9 cellular contexts compared by ENCODE assay signal in the genomic region with DNA sequence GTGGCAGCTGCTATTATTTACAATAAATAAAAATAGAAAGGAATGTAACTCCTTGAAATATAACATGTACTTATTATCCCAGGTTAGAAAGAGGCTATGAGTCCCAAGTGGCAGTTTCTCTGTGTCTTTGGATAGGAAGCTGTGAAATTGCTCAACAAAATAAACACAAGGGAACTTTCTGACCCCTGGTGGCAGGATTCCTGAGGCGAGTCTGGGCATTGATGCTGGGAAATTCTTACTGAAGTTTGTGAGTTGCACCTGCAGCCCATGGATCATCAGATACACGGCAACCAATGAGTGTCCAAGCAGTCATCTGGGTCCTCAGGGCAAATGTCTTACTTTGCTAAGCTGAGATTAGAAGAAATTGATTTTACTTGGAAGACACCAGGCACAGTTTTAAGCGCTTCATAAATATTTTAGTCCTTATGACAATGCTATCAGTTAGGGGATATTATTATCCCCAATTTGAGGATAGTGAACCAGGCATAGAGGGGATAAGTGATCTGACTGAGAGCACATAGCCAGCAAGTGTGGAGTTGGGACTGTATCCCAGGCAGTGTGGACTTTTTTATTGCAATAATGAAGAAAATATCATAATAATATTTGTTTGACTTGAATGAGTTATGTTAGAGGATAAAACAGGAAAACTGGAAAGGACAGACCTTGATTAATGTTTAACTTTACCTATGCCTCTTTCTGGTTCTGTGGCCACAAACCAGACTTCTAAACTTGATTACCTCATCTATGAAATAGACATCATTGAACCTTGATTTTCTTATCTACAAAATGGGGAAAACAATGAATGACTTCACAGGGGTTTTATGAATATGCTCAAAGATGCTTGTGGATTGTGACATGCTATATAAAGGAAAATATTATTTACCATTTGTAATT.
DNase-seq lines count a peak whose midpoint lies in the region; ATAC-seq and TF ChIP-seq lines count a peak whose summit lies in the region.
"Had no signal": no experiment of that assay in that cellular context is flagged by ENCODE, and none has a peak within 500 bp of the region (broad histone marks: within the 10 kb centered on the region; RNA-seq: fewer than 3 reads in every experiment).

No MANE protein-coding gene starts in this region.

- H3K4me3 ChIP-seq in aorta (ENCODE audit: low read length in 2 of 2) = no peak overlapping the region

- CTCF ChIA-PET in WTC11 (lab: Charles Lee) = interaction anchor here (0.7 to 3.0 kb wide), 8 partner anchors 8 to 404 kb away, joined by 3 to 33 read pairs (median 3); no protein-coding TSS in a partner anchor
- CTCF ChIA-PET in T-cell (lab: Charles Lee) = no interaction called here

- peak; percentile 3 for DNase-seq in COLO829 (ENCODE audit: low spot score)
- peak; percentile 43 for DNase-seq in HT1080 (ENCODE audit: low read depth)
- DNase-seq in WTC11 (ENCODE audit: low spot score) = peak; percentile 62
- DNase-seq in iPS-NIHi7 (ENCODE audit: extremely low spot score) = peak; percentile 57
- no peak for DNase-seq in aorta
- DNase-seq in T-cell = no peak
- no peak for DNase-seq in CD1c-positive myeloid dendritic cell (ENCODE audit: extremely low spot score)

- H3K4me3 Mint-ChIP-seq in WTC11 = no peak overlapping the region
- H3K4me3 Mint-ChIP-seq in T-cell = no peak overlapping the region

- POLR2A ChIA-PET in WTC11 (lab: Charles Lee) (no interaction called here), T-cell (lab: Charles Lee) (no interaction called here)

- H3K27me3 ChIP-seq in aorta (ENCODE audit: control insufficient read depth in 1 of 2, insufficient read depth in 2 of 2, low read length in 1 of 2) = no peaks in the 10 kb centered on the region

- 0 out of 2 replicates have a peak, but pooled peaks have one; percentile 23 for TF ChIP-seq CTCF in WTC11 (IDR thresholded peaks at IDR 0.05)

- ATAC-seq in WTC11 = peak; percentile 86
- peak; percentile 44 for ATAC-seq in aorta (ENCODE audit: low FRiP score)
- ATAC-seq in T-cell (replicated peaks in 1 of 4) = no peak
- no peak for ATAC-seq in GM21529 (IDR thresholded peaks at IDR 0.05; ENCODE audit: unreplicated experiment)

- peaks cover 0 to 4% of the 10 kb centered on the region in 2 donors for H3K4me1 ChIP-seq in aorta (ENCODE audit: control insufficient read depth in 1 of 2, insufficient read depth in 2 of 2, low read length in 2 of 2)

- H3K27ac Mint-ChIP-seq in WTC11 (no peak overlapping the region), T-cell (no peak overlapping the region)

- H3K36me3 ChIP-seq in aorta (ENCODE audit: control insufficient read depth in 1 of 2, insufficient read depth in 2 of 2, low read length in 1 of 2) = no peaks in the 10 kb centered on the region

- H3K9me3 Mint-ChIP-seq in WTC11 (no peaks in the 10 kb centered on the region), T-cell (peaks cover 0 to 7% (median 0%) of the 10 kb centered on the region in 3 donors)

- intact Hi-C loops in aorta (cut with DNase I) = loop anchor here (5.0 kb wide), 2 partner anchors 301 to 316 kb away; no protein-coding TSS in a partner anchor

- H3K27ac ChIP-seq in aorta (ENCODE audit: low read depth in 1 of 2, low read length in 2 of 2) = no peak overlapping the region
- H3K27ac ChIP-seq: HL-60 had no signal

- no peaks in the 10 kb centered on the region for H3K9me3 ChIP-seq in aorta (ENCODE audit: control insufficient read depth, low read length)

- H3K4me1 Mint-ChIP-seq in WTC11 (peaks cover 17% of the 10 kb centered on the region), T-cell (no peaks in the 10 kb centered on the region)

- H3K27me3 Mint-ChIP-seq in WTC11 (ENCODE audit: low read depth) (no peaks in the 10 kb centered on the region), T-cell (peaks cover 0 to 1% of the 10 kb centered on the region in 2 donors)

- no peaks in the 10 kb centered on the region for H3K36me3 Mint-ChIP-seq in WTC11
- H3K36me3 Mint-ChIP-seq in T-cell = no peaks in the 10 kb centered on the region

- WGBS in aorta, 2 donors = 35 to 36% methylated on average over 3 of the region's 3 CpGs

TF ChIP-seq in WTC11, 78 proteins besides CTCF, POLR2A, EP300 and RAD21:
- no peak for TF ChIP-seq TEAD4 (CRISPR knock-in tag; IDR thresholded peaks at IDR 0.05)
TF ChIP-seq in WTC11: peak in this region for 0.

Comparison
In these comparisons a context has a peak if more than half of its experiments do, and no peak if none do; other contexts are left out.
1. DNase-seq: peak in COLO829 (single experiment), HT1080 (single experiment), WTC11 (single experiment) and iPS-NIHi7 (single experiment); none in aorta (0 of 2), T-cell (0 of 34) and CD1c-positive myeloid dendritic cell (single experiment).
2. ATAC-seq: peak in WTC11 (single experiment) and aorta (single experiment); none in T-cell (0 of 4) and GM21529 (single experiment).